33 cellular contexts compared by ENCODE assay signal in genomic region chr16:2066139-2066538, GRCh38. TPM values are rescaled to one million over a fixed set of nuclear protein-coding genes. Genes with fewer than 3 reads are reported as not detected.
"Had no signal": no experiment of that assay in that cellular context is flagged by ENCODE, and none has a peak within 500 bp of the region (broad histone marks: within the 10 kb centered on the region; RNA-seq: fewer than 3 reads in every experiment).

No MANE protein-coding gene starts in this region.

- H3K4me3 ChIP-seq: neural progenitor cell, ovary, psoas muscle, right lobe of liver, sigmoid colon, suprapubic skin, testis, tibial artery, transverse colon, upper lobe of right lung, uterus had no signal

- H2AFZ ChIP-seq: neural progenitor cell, parathyroid adenoma had no signal

- H3K9me3 Mint-ChIP-seq: nephron; neural progenitor cell; stimulated activated effector memory CD8-positive, alpha-beta T cell treated with anti-CD3 and anti-CD28 coated beads, Interleukin-12 subunit alpha, Interleukin-12 subunit beta, amount 100 ng/mL, for 72 hours; stimulated activated naive CD8-positive, alpha-beta T cell treated with anti-CD3 and anti-CD28 coated beads, Interleukin-15, amount 100 ng/mL, for 72 hours; type B pancreatic cell had no signal

- H3K4me1 ChIP-seq: neural progenitor cell, parathyroid adenoma, psoas muscle, sigmoid colon, suprapubic skin, testis, tibial artery, transverse colon, upper lobe of right lung, uterus had no signal

- H3K4me3 Mint-ChIP-seq: naive thymus-derived CD4-positive, alpha-beta T cell; nephron; neural progenitor cell; stimulated activated effector memory CD8-positive, alpha-beta T cell treated with anti-CD3 and anti-CD28 coated beads, Interleukin-12 subunit alpha, Interleukin-12 subunit beta, amount 100 ng/mL, for 72 hours; stimulated activated naive CD8-positive, alpha-beta T cell treated with anti-CD3 and anti-CD28 coated beads, Interleukin-15, amount 100 ng/mL, for 72 hours; type B pancreatic cell had no signal

- DNase-seq: naive thymus-derived CD4-positive, alpha-beta T cell; occipital lobe; ovary; posterior cingulate gyrus; psoas muscle; right cardiac atrium; sigmoid colon; small intestine; stimulated activated CD4-positive, alpha-beta T cell treated with anti-CD3 and anti-CD28 coated beads, Interleukin-15, amount 100 ng/mL, for 24 hours; stimulated activated CD4-positive, alpha-beta T cell treated with anti-CD3 and anti-CD28 coated beads, Interleukin-2, amount 100 ng/mL, for 24 hours; stimulated activated CD4-positive, alpha-beta T cell treated with anti-CD3 and anti-CD28 coated beads, Interleukin-2, amount 100 ng/mL, for 48 hours; stimulated activated CD4-positive, alpha-beta T cell treated with anti-CD3 and anti-CD28 coated beads, Interleukin-4, amount 100 ng/mL, for 24 hours; stimulated activated naive CD4-positive, alpha-beta T cell; stimulated activated naive CD8-positive, alpha-beta T cell treated with anti-CD3 and anti-CD28 coated beads, Interleukin-15, amount 100 ng/mL, for 72 hours; stimulated activated naive CD8-positive, alpha-beta T cell treated with anti-CD3 and anti-CD28 coated beads, Interleukin-15, Interleukin-2, amounts not matched to agents 100 U/mL and 50 U/mL, for 24 hours; substantia nigra; testis; tibial artery; transverse colon; upper lobe of right lung; uterus had no signal

- H3K27me3 Mint-ChIP-seq: naive thymus-derived CD4-positive, alpha-beta T cell; progenitor cell of endocrine pancreas; stimulated activated naive CD8-positive, alpha-beta T cell treated with anti-CD3 and anti-CD28 coated beads, Interleukin-15, amount 100 ng/mL, for 72 hours; type B pancreatic cell had no signal

- H3K27me3 ChIP-seq: neural progenitor cell, ovary, right lobe of liver, sigmoid colon, suprapubic skin, testis, tibial artery, transverse colon, upper lobe of right lung, uterus had no signal

- H3K4me1 Mint-ChIP-seq: naive thymus-derived CD4-positive, alpha-beta T cell; nephron had no signal

- H3K36me3 ChIP-seq: neural progenitor cell, ovary, uterus had no signal

- H3K9ac ChIP-seq: neural progenitor cell, parathyroid adenoma had no signal

- H3K9me3 ChIP-seq: ovary, psoas muscle, right lobe of liver, sigmoid colon, suprapubic skin, testis, tibial artery, transverse colon, upper lobe of right lung, uterus had no signal

- H3K27ac ChIP-seq: neural progenitor cell, ovary, parathyroid adenoma, psoas muscle, right lobe of liver, sigmoid colon, suprapubic skin, testis, tibial artery, transverse colon, upper lobe of right lung, uterus had no signal

- ATAC-seq: psoas muscle; right cardiac atrium; right lobe of liver; stimulated activated naive CD8-positive, alpha-beta T cell treated with anti-CD3 and anti-CD28 coated beads, Interleukin-15, amount 100 ng/mL, for 72 hours; stimulated activated naive CD8-positive, alpha-beta T cell treated with anti-CD3 and anti-CD28 coated beads, Interleukin-15, Interleukin-2, amounts not matched to agents 100 U/mL and 50 U/mL, for 24 hours; upper lobe of right lung had no signal

- H3K4me2 ChIP-seq: neural progenitor cell had no signal

- H3K27ac Mint-ChIP-seq: nephron; neural progenitor cell; progenitor cell of endocrine pancreas; stimulated activated effector memory CD8-positive, alpha-beta T cell treated with anti-CD3 and anti-CD28 coated beads, Interleukin-12 subunit alpha, Interleukin-12 subunit beta, amount 100 ng/mL, for 72 hours; stimulated activated naive CD8-positive, alpha-beta T cell treated with anti-CD3 and anti-CD28 coated beads, Interleukin-15, amount 100 ng/mL, for 72 hours; type B pancreatic cell had no signal

- FAIRE-seq: small intestine had no signal

- H3K79me2 ChIP-seq: parathyroid adenoma had no signal

RNA-seq across cellular contexts. Expression of gene NPW, which starts 46.6 kb away (rescaled TPM):
- total RNA-seq: occipital lobe, osteoblast, right cardiac atrium, sigmoid colon, skeletal muscle tissue, upper lobe of right lung, urinary bladder had no signal
- polyA plus RNA-seq: naive thymus-derived CD4-positive, alpha-beta T cell; neural cell; right cardiac atrium had no signal
